8 cellular contexts compared by ENCODE assay signal in genomic region chr1:90045853-90046563, GRCh38. TPM values are rescaled to one million over a fixed set of nuclear protein-coding genes. Genes with fewer than 3 reads are reported as not detected.
DNase-seq lines count a peak whose midpoint lies in the region; ATAC-seq and TF ChIP-seq lines count a peak whose summit lies in the region.

No MANE protein-coding gene starts in this region.

- no peak overlapping the region for H3K4me3 Mint-ChIP-seq in CD4-positive, CD25-positive, alpha-beta regulatory T cell
- no peak overlapping the region for H3K4me3 Mint-ChIP-seq in osteocyte (ENCODE audit: unreplicated experiment)

- H3K4me1 ChIP-seq in CD4-positive, CD25-positive, alpha-beta regulatory T cell (ENCODE audit: control insufficient read depth, insufficient read depth, low read length, poor library complexity, severe bottlenecking), result no peaks in the 10 kb centered on the region
- H3K4me1 ChIP-seq in OCI-LY1 (ENCODE audit: insufficient read depth, low read length, severe bottlenecking), result no peaks in the 10 kb centered on the region

- no peaks in the 10 kb centered on the region for H3F3A ChIP-seq in OCI-LY1 (ENCODE audit: insufficient read depth, low read length)

- H4K20me1 ChIP-seq in OCI-LY1 (ENCODE audit: insufficient read depth, low read length), result no peaks in the 10 kb centered on the region

- H3K27ac Mint-ChIP-seq in CD4-positive, CD25-positive, alpha-beta regulatory T cell, result no peak overlapping the region
- H3K27ac Mint-ChIP-seq in osteocyte (ENCODE audit: unreplicated experiment), result no peak overlapping the region

- peaks cover 23% of the 10 kb centered on the region for H3K27me3 Mint-ChIP-seq in CD4-positive, CD25-positive, alpha-beta regulatory T cell
- peaks cover 29% of the 10 kb centered on the region for H3K27me3 Mint-ChIP-seq in osteocyte (ENCODE audit: unreplicated experiment)

- no peaks in the 10 kb centered on the region for H3K9me3 ChIP-seq in CD4-positive, CD25-positive, alpha-beta regulatory T cell (ENCODE audit: control insufficient read depth in 2 of 2, low read length in 2 of 2)
- no peaks in the 10 kb centered on the region for H3K9me3 ChIP-seq in OCI-LY1 (ENCODE audit: low read length)

- H3K9me3 Mint-ChIP-seq in CD4-positive, CD25-positive, alpha-beta regulatory T cell, result peaks cover 0 to 1% (median 0%) of the 10 kb centered on the region in 7 donors
- H3K9me3 Mint-ChIP-seq in osteocyte (ENCODE audit: unreplicated experiment), result no peaks in the 10 kb centered on the region

- H3K36me3 ChIP-seq in CD4-positive, CD25-positive, alpha-beta regulatory T cell (ENCODE audit: control insufficient read depth, insufficient read depth, low read length), result no peaks in the 10 kb centered on the region
- no peaks in the 10 kb centered on the region for H3K36me3 ChIP-seq in OCI-LY1 (ENCODE audit: insufficient read depth, low read length)

- H2AFZ ChIP-seq in OCI-LY1 (ENCODE audit: low read length), result no peak overlapping the region

- H3K27ac ChIP-seq in CD4-positive, CD25-positive, alpha-beta regulatory T cell (ENCODE audit: insufficient read depth, low read length, poor library complexity, severe bottlenecking), result no peak overlapping the region
- no peak overlapping the region for H3K27ac ChIP-seq in OCI-LY1 (ENCODE audit: low read depth, low read length, poor library complexity, severe bottlenecking)
- H3K27ac ChIP-seq in dorsolateral prefrontal cortex, result no peak overlapping the region

- H3K36me3 Mint-ChIP-seq in CD4-positive, CD25-positive, alpha-beta regulatory T cell, result no peaks in the 10 kb centered on the region
- no peaks in the 10 kb centered on the region for H3K36me3 Mint-ChIP-seq in osteocyte (ENCODE audit: unreplicated experiment)

- intact Hi-C loops in dorsolateral prefrontal cortex (cut with DNase I), result no loop called here

- peak in 2 of 3 donors; percentile 9 to 30 for DNase-seq in CD4-positive, CD25-positive, alpha-beta regulatory T cell
- DNase-seq in dorsolateral prefrontal cortex, result peak in 1 of 10 donors; percentile 28
- no peak for DNase-seq in osteocyte (ENCODE audit: extremely low spot score, unreplicated experiment)
- no peak for DNase-seq in NCI-H1436 (lab: John Stamatoyannopoulos, UW)

- TF ChIP-seq CTCF in OCI-LY1 (IDR thresholded peaks at IDR 0.05; ENCODE audit: low read length) (peak; percentile 68), dorsolateral prefrontal cortex (IDR thresholded peaks at IDR 0.05 in 54 of 56, conservative IDR thresholded peaks at IDR 0.05 in 2 of 56; ENCODE audit: low read depth in 1 of 56, partially characterized antibody in 56 of 56) (peak in 55 of 56 donors; percentile 24 to 69 (median 53)), osteocyte (IDR thresholded peaks at IDR 0.05) (peak; percentile 67)

- H3K4me1 Mint-ChIP-seq in CD4-positive, CD25-positive, alpha-beta regulatory T cell, result no peaks in the 10 kb centered on the region
- H3K4me1 Mint-ChIP-seq in osteocyte (ENCODE audit: unreplicated experiment), result no peaks in the 10 kb centered on the region

- no peaks in the 10 kb centered on the region for H3K79me2 ChIP-seq in OCI-LY1 (ENCODE audit: insufficient read depth, low read length)

- H3K27me3 ChIP-seq in CD4-positive, CD25-positive, alpha-beta regulatory T cell (ENCODE audit: control insufficient read depth, insufficient read depth, low read length), result peaks cover 6% of the 10 kb centered on the region
- H3K27me3 ChIP-seq in OCI-LY1 (ENCODE audit: insufficient read depth, low read length) (no peaks in the 10 kb centered on the region), dorsolateral prefrontal cortex (no peaks in the 10 kb centered on the region)

- H3K4me2 ChIP-seq in OCI-LY1 (ENCODE audit: low read length), result no peak overlapping the region

- no peaks in the 10 kb centered on the region for H3K9me2 ChIP-seq in OCI-LY1 (ENCODE audit: low read depth, low read length)

- ATAC-seq in CD4-positive, CD25-positive, alpha-beta regulatory T cell (ENCODE audit: low read depth in 2 of 2), result no peak
- peak; percentile 38 for ATAC-seq in GM18868 (IDR thresholded peaks at IDR 0.05; ENCODE audit: unreplicated experiment)
- ATAC-seq in HG03095 (IDR thresholded peaks at IDR 0.05; ENCODE audit: unreplicated experiment), result no peak
- no peak for ATAC-seq in HG03097 (IDR thresholded peaks at IDR 0.05; ENCODE audit: low FRiP score, unreplicated experiment)

- H3K4me3 ChIP-seq in CD4-positive, CD25-positive, alpha-beta regulatory T cell (ENCODE audit: low read depth, low read length), result no peak overlapping the region
- H3K4me3 ChIP-seq in OCI-LY1 (ENCODE audit: low read depth, low read length, poor library complexity, severe bottlenecking) (no peak overlapping the region), dorsolateral prefrontal cortex (no peak overlapping the region)

- no peak overlapping the region for H3K9ac ChIP-seq in OCI-LY1 (ENCODE audit: low read length)

RNA-seq across cellular contexts. Expression of gene ZNF326, which starts 51.1 kb away (rescaled TPM):
- 45.7 TPM for total RNA-seq in CD4-positive, CD25-positive, alpha-beta regulatory T cell
- 1 to 10 TPM; 3.8 to 5.1 (median 4.7) TPM for polyA plus RNA-seq in CD4-positive, CD25-positive, alpha-beta regulatory T cell
- total RNA-seq in dorsolateral prefrontal cortex (10 to 100 TPM; 23.0 to 50.7 (median 32.2) TPM), osteocyte (28.3 and 33.4 TPM in 2 replicates)

Comparison
In these comparisons a context has a peak if more than half of its experiments do, and no peak if none do; other contexts are left out.
1. DNase-seq: peak in CD4-positive, CD25-positive, alpha-beta regulatory T cell (2 of 3); none in osteocyte (single experiment) and NCI-H1436 (single experiment).
2. Peak in every context shown above with its lines, with median percentiles within 50 percentile points of each other: CTCF ChIP-seq.